ENCODE assay signal across 8 cellular contexts in genomic region chr7:123748734-123749536, GRCh38. TPM values are rescaled to one million over a fixed set of nuclear protein-coding genes. Genes with fewer than 3 reads are reported as not detected.
DNase-seq lines count a peak whose midpoint lies in the region; ATAC-seq and TF ChIP-seq lines count a peak whose summit lies in the region.

TSS of gene WASL (minus strand) at chr7:123749003. CDS start at chr7:123748734, 269 bp downstream.

- H3K9me3 Mint-ChIP-seq in activated T-cell treated with anti-CD3 and anti-CD28 coated beads, Interleukin-2, amount 50 U/mL, for 24 hours, result no peaks in the 10 kb centered on the region

- H4K20me1 ChIP-seq in OCI-LY7 (ENCODE audit: insufficient read depth, low read length), result peaks cover 41% of the 10 kb centered on the region

- H3K79me2 ChIP-seq in OCI-LY7 (ENCODE audit: insufficient read depth, low read depth, low read length), result peaks cover 64% of the 10 kb centered on the region

- H3K27ac ChIP-seq in OCI-LY7 (ENCODE audit: low read depth, low read length, poor library complexity, severe bottlenecking) (peak within 1 kb of the TSS; percentile 82), mucosa of rectum (ENCODE audit: low read depth in 2 of 2, low read length in 2 of 2) (peak within 1 kb of the TSS; percentile 99 to 100)

- H3K36me3 Mint-ChIP-seq in activated T-cell treated with anti-CD3 and anti-CD28 coated beads, Interleukin-2, amount 50 U/mL, for 24 hours (ENCODE audit: low read depth), result peaks cover 40% of the 10 kb centered on the region

- no peaks in the 10 kb centered on the region for H3K27me3 ChIP-seq in mucosa of rectum (ENCODE audit: control insufficient read depth in 2 of 2, insufficient read depth in 2 of 2, low read length in 2 of 2)

- H3K4me2 ChIP-seq in OCI-LY7 (ENCODE audit: low read length), result peak within 1 kb of the TSS; percentile 92

- peaks cover 61% of the 10 kb centered on the region for H3K4me1 Mint-ChIP-seq in activated T-cell treated with anti-CD3 and anti-CD28 coated beads, Interleukin-2, amount 50 U/mL, for 24 hours (ENCODE audit: low read depth)

- DNase-seq in DMS 273 treated with DMSO at 0.1 percent for 48 hours (lab: John Stamatoyannopoulos, UW) (peak; percentile 87), HuH-7 (ENCODE audit: low spot score) (peak; percentile 88), OCI-LY7 (ENCODE audit: low spot score) (peak; percentile 93), erythroblast (lab: John Stamatoyannopoulos, UW) (peak; percentile 95 to 97)
- peak; percentile 93 for DNase-seq in activated T-cell treated with anti-CD3 and anti-CD28 coated beads, Interleukin-2, amount 50 U/mL, for 24 hours
- DNase-seq in stimulated activated CD8-positive, alpha-beta memory T cell treated with anti-CD3 and anti-CD28 coated beads, Interleukin-4, amount 100 ng/mL, for 4 hours (ENCODE audit: low read depth in 2 of 2, low spot score in 1 of 2), result peak; percentile 60 to 73

- peaks cover 8% of the 10 kb centered on the region; the same call in 1 of the 2 replicates for H3K36me3 ChIP-seq in OCI-LY7 (ENCODE audit: insufficient read depth, low read length)
- no peaks in the 10 kb centered on the region for H3K36me3 ChIP-seq in mucosa of rectum (ENCODE audit: control insufficient read depth in 2 of 2, insufficient read depth in 2 of 2, low read length in 2 of 2)

- ATAC-seq in GM21526 (IDR thresholded peaks at IDR 0.05; ENCODE audit: low FRiP score, unreplicated experiment), result peak; percentile 78

- peak within 1 kb of the TSS; percentile 94 to 99 for H3K9ac ChIP-seq in mucosa of rectum (ENCODE audit: low read depth in 1 of 2, low read length in 2 of 2)

- POLR2A ChIA-PET in OCI-LY7 (lab: Charles Lee), result interaction anchor here (0.6 to 2.2 kb wide), 25 partner anchors 8 to 337 kb away, joined by 3 to 11 read pairs (median 4); partner anchors contain the start of gene NDUFA5

- CTCF ChIA-PET in OCI-LY7 (lab: Charles Lee; ENCODE audit: unreplicated experiment), result interaction anchor here (0.5 kb wide), 1 partner anchor 209 kb away, joined by 4 read pairs; no protein-coding TSS in a partner anchor

- H3K4me3 ChIP-seq in OCI-LY7 (ENCODE audit: low read depth, low read length, poor library complexity, severe bottlenecking), result peak within 1 kb of the TSS; percentile 98
- H3K4me3 ChIP-seq in mucosa of rectum (ENCODE audit: low read length in 2 of 2), result peak within 1 kb of the TSS; percentile 92 to 98

- peak within 1 kb of the TSS; percentile 99 for H3K27ac Mint-ChIP-seq in activated T-cell treated with anti-CD3 and anti-CD28 coated beads, Interleukin-2, amount 50 U/mL, for 24 hours

- no peak for TF ChIP-seq CTCF in OCI-LY7 (conservative IDR thresholded peaks at IDR 0.05; ENCODE audit: low read length)

- H3K9me2 ChIP-seq in OCI-LY7 (ENCODE audit: insufficient read depth, low read length), result no peaks in the 10 kb centered on the region

- peak within 1 kb of the TSS; percentile 93 for H3K4me3 Mint-ChIP-seq in activated T-cell treated with anti-CD3 and anti-CD28 coated beads, Interleukin-2, amount 50 U/mL, for 24 hours

- H2AFZ ChIP-seq in OCI-LY7 (ENCODE audit: low read length), result peak within 1 kb of the TSS; percentile 86

- H3K9me3 ChIP-seq in OCI-LY7 (ENCODE audit: low read length) (no peaks in the 10 kb centered on the region), mucosa of rectum (ENCODE audit: control insufficient read depth in 2 of 2, low read length in 2 of 2) (no peaks in the 10 kb centered on the region)

- H3K27me3 Mint-ChIP-seq in activated T-cell treated with anti-CD3 and anti-CD28 coated beads, Interleukin-2, amount 50 U/mL, for 24 hours, result no peaks in the 10 kb centered on the region

- intact Hi-C loops in OCI-LY7 (cut with micrococcal nuclease; ENCODE audit: unreplicated experiment), result loop anchor here (2.0 to 10.0 kb wide), 3 partner anchors 192 to 1176 kb away; partner anchors contain the start of genes IQUB, NDUFA5 and POT1

- peaks cover 34% of the 10 kb centered on the region for H3K4me1 ChIP-seq in OCI-LY7 (ENCODE audit: insufficient read depth, low read length, poor library complexity, severe bottlenecking)
- peaks cover 22 to 26% of the 10 kb centered on the region in 2 donors for H3K4me1 ChIP-seq in mucosa of rectum (ENCODE audit: control insufficient read depth in 2 of 2, insufficient read depth in 2 of 2, low read length in 2 of 2)

- BruUV-seq in OCI-LY7 (replicated peaks; lab: Mats Ljungman, UMichigan), result no TSS peak

- TF ChIP-seq POLR2A in erythroblast (IDR thresholded peaks at IDR 0.05; ENCODE audit: low read length), result peak; percentile 94

RNA-seq across cellular contexts. Expression of gene WASL, which starts in this region (rescaled TPM):
- 3.4 and 4.4 TPM in 2 replicates for total RNA-seq in OCI-LY7 (2014; rRNA removed; shearing (Covaris generic))
- 6.3 and 7.2 TPM in 2 replicates for total RNA-seq in OCI-LY7 (2022)

Comparison
In these comparisons a context has a peak if more than half of its experiments do, and no peak if none do; other contexts are left out.
1. Peak in every context shown above with its lines: DNase-seq, ATAC-seq, H3K4me3 ChIP-seq and H3K27ac ChIP-seq.